ENCODE assay signal across 1 cellular context in the genomic region with DNA sequence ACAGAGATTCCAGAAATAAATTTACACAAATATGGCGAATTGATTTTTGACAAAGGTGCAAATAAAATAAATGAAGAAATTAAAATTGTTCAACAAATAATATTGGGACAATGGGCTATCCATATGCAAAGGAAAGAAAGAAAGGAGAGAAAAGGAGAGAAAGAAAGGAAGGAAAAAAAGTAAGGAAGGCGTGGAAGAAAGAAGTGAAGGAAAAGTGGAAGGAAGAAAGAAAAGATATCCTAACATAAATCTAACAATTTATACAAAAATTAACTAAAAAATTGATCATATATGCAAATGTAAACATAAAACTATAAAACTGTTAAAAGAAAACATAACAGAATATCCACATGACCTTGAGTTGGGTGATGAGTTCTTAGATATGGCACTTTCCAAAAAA.
TF ChIP-seq lines count a peak whose summit lies in the region.

No MANE protein-coding gene starts in this region.

TF ChIP-seq in A549, 52 proteins besides CTCF, POLR2A, EP300 and RAD21 (continued from another document):
- TF ChIP-seq PHF8 (IDR thresholded peaks at IDR 0.05; ENCODE audit: borderline replicate concordance, low read depth): no peak
- no peak for TF ChIP-seq CHD2 (IDR thresholded peaks at IDR 0.05; ENCODE audit: low read length, partially characterized antibody)
- no peak for TF ChIP-seq FOSL2 (IDR thresholded peaks at IDR 0.05)
- TF ChIP-seq FOSL2 (CRISPR knock-in tag; IDR thresholded peaks at IDR 0.05): no peak
- TF ChIP-seq FOSB (CRISPR knock-in tag; IDR thresholded peaks at IDR 0.05): no peak
- no peak for TF ChIP-seq FOXS1 (CRISPR knock-in tag; IDR thresholded peaks at IDR 0.05)
